In genomic region chr18:61322265-61322873, GRCh38 we compare ENCODE assay signal across 10 cellular contexts. TPM values are rescaled to one million over a fixed set of nuclear protein-coding genes. Genes with fewer than 3 reads are reported as not detected.
A peak's percentile ranks its signal among the peaks of the same experiment; 100 is the strongest.
DNase-seq lines count a peak whose midpoint lies in the region; ATAC-seq, FAIRE-seq and TF ChIP-seq lines count a peak whose summit lies in the region.
"Had no signal": no experiment of that assay in that cellular context is flagged by ENCODE, and none has a peak within 500 bp of the region (broad histone marks: within the 10 kb centered on the region; RNA-seq: fewer than 3 reads in every experiment).

No MANE protein-coding gene starts in this region.

- no peak overlapping the region for H3K4me3 ChIP-seq in Peyer's patch
- no peak overlapping the region for H3K4me3 ChIP-seq in right lobe of liver
- no peak overlapping the region for H3K4me3 ChIP-seq in stomach

- ATAC-seq in GM21737 (IDR thresholded peaks at IDR 0.05; ENCODE audit: unreplicated experiment) (peak; percentile 95), right lobe of liver (peak; percentile 82 to 92 (median 86))

- no peak for FAIRE-seq in HTR-8/SVneo (lab: Jason Lieb, UNC)

- no peaks in the 10 kb centered on the region for H3K27me3 ChIP-seq in Peyer's patch
- H3K27me3 ChIP-seq in right lobe of liver, result no peaks in the 10 kb centered on the region
- H3K27me3 ChIP-seq in stomach, result no peaks in the 10 kb centered on the region

- intact Hi-C loops in right lobe of liver (cut with DNase I) (loop anchor here in 1 of 2 donors (10.0 kb wide), 1 partner anchor 172 kb away; no protein-coding TSS in a partner anchor), stomach (cut with DNase I; ENCODE audit: low total_unique reads) (no loop called here)

- no peak overlapping the region for H3K27ac ChIP-seq in Peyer's patch
- no peak overlapping the region for H3K27ac ChIP-seq in caudate nucleus (ENCODE audit: low read depth, low read length)
- H3K27ac ChIP-seq in right lobe of liver, result no peak overlapping the region
- no peak overlapping the region for H3K27ac ChIP-seq in stomach

- peak; percentile 40 to 63 for DNase-seq in NCI-H524 (lab: John Stamatoyannopoulos, UW)
- no peak for DNase-seq in NCI-H524 treated with DMSO at 0.1 percent for 48 hours (lab: John Stamatoyannopoulos, UW)
- peak; percentile 30 for DNase-seq in HTR-8/SVneo (ENCODE audit: insufficient read length, low spot score)
- DNase-seq in Peyer's patch, result peak; percentile 17 to 82 (median 79)
- DNase-seq in caudate nucleus (lab: John Stamatoyannopoulos, UW), result peak in 57 of 61 donors; percentile 6 to 83 (median 62)
- DNase-seq in right lobe of liver, result peak; percentile 53 to 55 (median 55)
- DNase-seq in stomach, result peak; percentile 44

- TF ChIP-seq CTCF in Peyer's patch (IDR thresholded peaks at IDR 0.05) (peak in 4 of 6 experiments; percentile 54 to 92 (median 88)), right lobe of liver (IDR thresholded peaks at IDR 0.05) (peak; percentile 54 to 70 (median 67)), stomach (IDR thresholded peaks at IDR 0.05) (peak in 4 of 7 experiments; percentile 9 to 31 (median 23))

- TF ChIP-seq POLR2A in Peyer's patch (IDR thresholded peaks at IDR 0.05), result no peak
- TF ChIP-seq POLR2A in right lobe of liver (IDR thresholded peaks at IDR 0.05), result no peak
- no peak for TF ChIP-seq POLR2A in stomach (IDR thresholded peaks at IDR 0.05)

- no peak for TF ChIP-seq EP300 in stomach (IDR thresholded peaks at IDR 0.05)

- no peaks in the 10 kb centered on the region for H3K4me1 ChIP-seq in Peyer's patch
- H3K4me1 ChIP-seq in right lobe of liver, result no peaks in the 10 kb centered on the region
- no peaks in the 10 kb centered on the region for H3K4me1 ChIP-seq in stomach

- H3K9me3 ChIP-seq in Peyer's patch, result no peaks in the 10 kb centered on the region
- H3K9me3 ChIP-seq in right lobe of liver, result no peaks in the 10 kb centered on the region
- H3K9me3 ChIP-seq in stomach, result peaks cover 0 to 9% (median 4%) of the 10 kb centered on the region in 4 donors

- no peaks in the 10 kb centered on the region for H3K36me3 ChIP-seq in Peyer's patch
- no peaks in the 10 kb centered on the region for H3K36me3 ChIP-seq in right lobe of liver
- H3K36me3 ChIP-seq in stomach, result no peaks in the 10 kb centered on the region

- WGBS in right lobe of liver (ENCODE audit: insufficient coverage, low coverage, low lambda C conversion rate, missing lambda C conversion rate), result 11% methylated on average over 9 of the region's 9 CpGs
- 21 to 22% (median 21%) methylated on average over 9 of the region's 9 CpGs for WGBS in stomach, 5 donors

RNA-seq across cellular contexts. Expression of gene CDH20, which starts 10.9 kb away (rescaled TPM):
- 1 to 10 TPM in 3 of 4 donors, under 1 TPM in 1; 0.83 to 5.5 (median 2.0) TPM for total RNA-seq in Peyer's patch
- not detected for total RNA-seq in right lobe of liver
- 1 to 10 TPM in 1 of 5 donors, under 1 TPM in 1, not detected in 3; 0.43 to 1.5 TPM for total RNA-seq in stomach
- polyA plus RNA-seq in stomach, result under 1 TPM in 1 of 3 donors, not detected in 2; 0.15 TPM
- total RNA-seq: glomerular endothelial cell had no signal
- polyA plus RNA-seq: CD8-positive, alpha-beta memory T cell had no signal

Comparison
In these comparisons a context has a peak if more than half of its experiments do, and no peak if none do; other contexts are left out.
1. CTCF ChIP-seq: peak in every context shown above with its lines; median percentile 88 in Peyer's patch; 67 in right lobe of liver; 23 in stomach.